7 cellular contexts compared by ENCODE assay signal in the genomic region with DNA sequence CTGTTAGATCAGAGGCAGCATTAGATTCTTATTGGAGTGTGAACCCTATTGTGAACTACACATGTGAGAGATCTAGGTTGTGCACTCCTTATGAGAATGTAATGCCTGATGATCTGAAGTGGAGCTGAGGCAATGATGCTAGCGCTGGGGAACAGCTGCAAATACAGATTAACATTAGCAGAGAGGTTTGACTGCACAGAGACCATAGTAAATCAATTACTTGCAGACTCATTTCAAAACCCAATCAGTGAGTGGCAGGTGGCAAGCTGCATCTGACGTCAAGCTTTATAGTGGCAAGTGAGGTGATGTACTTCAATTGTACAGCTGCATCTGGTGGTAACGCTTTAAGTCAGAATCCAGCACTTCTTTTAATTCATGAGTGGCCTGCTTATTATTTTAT.
DNase-seq lines count a peak whose midpoint lies in the region; ATAC-seq and TF ChIP-seq lines count a peak whose summit lies in the region.

No MANE protein-coding gene starts in this region.

- no peaks in the 10 kb centered on the region for H3K4me1 ChIP-seq in aorta (ENCODE audit: control insufficient read depth in 1 of 2, insufficient read depth in 2 of 2, low read length in 2 of 2)

- no peak for TF ChIP-seq CTCF in brain (conservative IDR thresholded peaks at IDR 0.05)

- H3K27me3 Mint-ChIP-seq in brain, result no peaks in the 10 kb centered on the region

- H3K9me3 Mint-ChIP-seq in brain, result peaks cover 0 to 9% (median 4%) of the 10 kb centered on the region in 5 experiments

- no peaks in the 10 kb centered on the region for H3K9me3 ChIP-seq in aorta (ENCODE audit: control insufficient read depth, low read length)

- intact Hi-C loops in aorta (cut with DNase I), result no loop called here

- H3K36me3 Mint-ChIP-seq in brain, result peaks cover 10% of the 10 kb centered on the region

- WGBS in aorta, 2 donors, result 91% methylated on average over 3 of the region's 3 CpGs

- H3K27ac ChIP-seq in aorta (ENCODE audit: low read depth in 1 of 2, low read length in 2 of 2), result no peak overlapping the region

- DNase-seq in aorta (no peak), COR-L47 (lab: John Stamatoyannopoulos, UW) (no peak)
- no peak for DNase-seq in activated naive CD4-positive, alpha-beta T cell (lab: John Stamatoyannopoulos, UW)

- peaks cover 42% of the 10 kb centered on the region for H3K4me1 Mint-ChIP-seq in brain

- H3K4me3 Mint-ChIP-seq in brain, result no peak overlapping the region

- no peaks in the 10 kb centered on the region for H3K36me3 ChIP-seq in aorta (ENCODE audit: control insufficient read depth in 1 of 2, insufficient read depth in 2 of 2, low read length in 1 of 2)

- H3K27me3 ChIP-seq in aorta (ENCODE audit: control insufficient read depth in 1 of 2, insufficient read depth in 2 of 2, low read length in 1 of 2), result no peaks in the 10 kb centered on the region

- ATAC-seq in GM18868 (IDR thresholded peaks at IDR 0.05; ENCODE audit: unreplicated experiment), result peak; percentile 48
- peak; percentile 68 for ATAC-seq in GM21529 (IDR thresholded peaks at IDR 0.05; ENCODE audit: unreplicated experiment)
- peak; percentile 65 for ATAC-seq in HG03521 (IDR thresholded peaks at IDR 0.05; ENCODE audit: unreplicated experiment)
- ATAC-seq in aorta (ENCODE audit: low FRiP score), result no peak

- H3K27ac Mint-ChIP-seq in brain, result peak overlapping the region in 4 of 5 experiments; percentile 8 to 77 (median 47)

- H3K4me3 ChIP-seq in aorta (ENCODE audit: low read length in 2 of 2), result no peak overlapping the region
